In genomic region chr12:123114305-123115083, GRCh38 we compare ENCODE assay signal across 12 cellular contexts. TPM values are rescaled to one million over a fixed set of nuclear protein-coding genes. Genes with fewer than 3 reads are reported as not detected.
DNase-seq lines count a peak whose midpoint lies in the region; ATAC-seq, FAIRE-seq and TF ChIP-seq lines count a peak whose summit lies in the region.
"Had no signal": no experiment of that assay in that cellular context is flagged by ENCODE, and none has a peak within 500 bp of the region (broad histone marks: within the 10 kb centered on the region; RNA-seq: fewer than 3 reads in every experiment).

No MANE protein-coding gene starts in this region.

- ATAC-seq in SK-N-SH treated with all-trans-retinoic acid at 6 μM for 48 hours (no peak), activated B cell treated with CpG ODN at 0.5 μM for 24 hours (ENCODE audit: low read depth) (no peak), HG02938 (IDR thresholded peaks at IDR 0.05; ENCODE audit: unreplicated experiment) (no peak)

- peaks cover 2% of the 10 kb centered on the region for H3K36me3 Mint-ChIP-seq in activated B cell treated with CpG ODN at 0.5 μM for 24 hours (ENCODE audit: low read depth)
- H3K36me3 Mint-ChIP-seq: activated CD4-positive, alpha-beta memory T cell treated with anti-CD3 and anti-CD28 coated beads for 36 hours had no signal

- no peaks in the 10 kb centered on the region for H3K36me3 ChIP-seq in SK-N-SH (replicated peaks in 1 of 2; ENCODE audit: control insufficient read depth in 1 of 2, insufficient read depth in 2 of 2, low read length in 1 of 2)
- no peaks in the 10 kb centered on the region for H3K36me3 ChIP-seq in kidney (ENCODE audit: control insufficient read depth in 1 of 2, insufficient read depth in 2 of 2, low read length in 2 of 2)

- no peak overlapping the region for H2AFZ ChIP-seq in SK-N-SH (ENCODE audit: low read depth)

- no peaks in the 10 kb centered on the region for H3F3A ChIP-seq in SK-N-SH (replicated peaks; ENCODE audit: insufficient read depth)

- no peaks in the 10 kb centered on the region for H3K27me3 ChIP-seq in SK-N-SH (ENCODE audit: insufficient read depth)

- POLR2A ChIA-PET in SK-N-SH (lab: Yijun Ruan, JAX) (no interaction called here), activated B cell treated with CpG ODN at 0.5 μM for 24 hours (lab: Charles Lee) (interaction anchor here (0.6 to 2.3 kb wide), 10 partner anchors 8 to 118 kb away, joined by 3 to 15 read pairs (median 4); partner anchors contain the start of genes MPHOSPH9 and MTRFR)

- H3K9me3 ChIP-seq in SK-N-SH (no peaks in the 10 kb centered on the region), kidney (ENCODE audit: control insufficient read depth in 1 of 2, low read length in 2 of 2) (no peaks in the 10 kb centered on the region)

- H4K20me1 ChIP-seq in SK-N-SH (ENCODE audit: insufficient read depth), result peaks cover 4% of the 10 kb centered on the region; the same call in 1 of the 2 replicates

- H3K9ac ChIP-seq in SK-N-SH, result no peak overlapping the region
- peak overlapping the region in 1 of 2 donors; percentile 55 for H3K9ac ChIP-seq in kidney (ENCODE audit: low read length in 2 of 2)

- H3K4me1 ChIP-seq in SK-N-SH (ENCODE audit: control insufficient read depth in 1 of 2, insufficient read depth in 2 of 2, low read depth in 1 of 2, low read length in 1 of 2) (peaks cover 4 to 17% of the 10 kb centered on the region in 2 experiments; a peak in 3 of 4 replicates), kidney (ENCODE audit: control insufficient read depth in 1 of 2, insufficient read depth in 1 of 2, low read depth in 1 of 2, low read length in 2 of 2) (peaks cover 17 to 26% of the 10 kb centered on the region in 2 donors)

- no peak for FAIRE-seq in kidney (lab: Jason Lieb, UNC)
- FAIRE-seq: HTR-8/SVneo had no signal

- H3K4me3 ChIP-seq in SK-N-SH (ENCODE audit: low read depth in 2 of 2, low read length in 1 of 2), result no peak overlapping the region
- peak overlapping the region in 1 of 2 donors; percentile 17 for H3K4me3 ChIP-seq in kidney (ENCODE audit: low read length in 2 of 2)
- no peak overlapping the region for H3K4me3 ChIP-seq in skin epidermis
- no peak overlapping the region for H3K4me3 ChIP-seq in foreskin fibroblast (ENCODE audit: low read depth in 1 of 2, low read length in 2 of 2)

- CTCF ChIA-PET in SK-N-SH (lab: Yijun Ruan, JAX), result interaction anchor here (0.8 kb wide), 1 partner anchor 124 kb away, joined by 3 read pairs; no protein-coding TSS in a partner anchor
- CTCF ChIA-PET in activated B cell treated with CpG ODN at 0.5 μM for 24 hours (lab: Charles Lee), result interaction anchor here (0.7 to 1.4 kb wide), 4 partner anchors 26 to 254 kb away, joined by 3 to 6 read pairs (median 3); no protein-coding TSS in a partner anchor

- no peaks in the 10 kb centered on the region for H3K27me3 Mint-ChIP-seq in activated B cell treated with CpG ODN at 0.5 μM for 24 hours
- H3K27me3 Mint-ChIP-seq: activated CD4-positive, alpha-beta memory T cell treated with anti-CD3 and anti-CD28 coated beads for 36 hours had no signal

- H3K9me2 ChIP-seq in SK-N-SH, result no peaks in the 10 kb centered on the region

- 97% methylated on average over 13 of the region's 13 CpGs for WGBS in SK-N-SH (ENCODE audit: low lambda C conversion rate)

- no peaks in the 10 kb centered on the region for H3K9me3 Mint-ChIP-seq in activated B cell treated with CpG ODN at 0.5 μM for 24 hours
- H3K9me3 Mint-ChIP-seq: activated CD4-positive, alpha-beta memory T cell treated with anti-CD3 and anti-CD28 coated beads for 36 hours had no signal

- TF ChIP-seq RAD21 in SK-N-SH (IDR thresholded peaks at IDR 0.05; ENCODE audit: low read length), result no peak

- DNase-seq in SK-N-SH, result no peak
- DNase-seq in activated B cell treated with CpG ODN at 0.5 μM for 24 hours, result no peak
- no peak for DNase-seq in kidney
- DNase-seq in foreskin fibroblast, result no peak
- no peak for DNase-seq in glomerular visceral epithelial cell (ENCODE audit: extremely low spot score)
- DNase-seq: activated CD4-positive, alpha-beta memory T cell treated with anti-CD3 and anti-CD28 coated beads for 36 hours; DND-41; NCI-H1436 had no signal

- peaks cover 5% of the 10 kb centered on the region; the same call in 1 of the 2 replicates for H3K79me2 ChIP-seq in SK-N-SH (ENCODE audit: insufficient read depth)

- peak overlapping the region; percentile 75 for H3K27ac Mint-ChIP-seq in activated B cell treated with CpG ODN at 0.5 μM for 24 hours
- H3K27ac Mint-ChIP-seq: activated CD4-positive, alpha-beta memory T cell treated with anti-CD3 and anti-CD28 coated beads for 36 hours had no signal

- H3K4me3 Mint-ChIP-seq in activated B cell treated with CpG ODN at 0.5 μM for 24 hours, result peak overlapping the region; percentile 29
- H3K4me3 Mint-ChIP-seq: activated CD4-positive, alpha-beta memory T cell treated with anti-CD3 and anti-CD28 coated beads for 36 hours had no signal

- no peak for TF ChIP-seq CTCF in SK-N-SH (IDR thresholded peaks at IDR 0.05)
- TF ChIP-seq CTCF in activated B cell treated with CpG ODN at 0.5 μM for 24 hours (IDR thresholded peaks at IDR 0.05), result no peak
- no peak for TF ChIP-seq CTCF in kidney (IDR thresholded peaks at IDR 0.05; ENCODE audit: borderline replicate concordance, extremely low read depth, insufficient read depth)
- no peak for TF ChIP-seq CTCF in foreskin fibroblast (IDR thresholded peaks at IDR 0.05; ENCODE audit: low read depth, low read length)

- intact Hi-C loops in activated B cell treated with CpG ODN at 0.5 μM for 24 hours (cut with micrococcal nuclease) (loop anchor here (1.0 to 2.0 kb wide), 4 partner anchors 18 to 36 kb away; partner anchors contain the start of gene PITPNM2), kidney (cut with DNase I) (no loop called here)

- peak overlapping the region; percentile 69; the same call in 1 of the 2 replicates for H3K4me2 ChIP-seq in SK-N-SH

- H3K27ac ChIP-seq in SK-N-SH (ENCODE audit: low read depth in 2 of 2, low read length in 1 of 2), result peak overlapping the region in 1 of 2 experiments; percentile 79; a peak in 2 of 4 replicates
- H3K27ac ChIP-seq in kidney (ENCODE audit: low read depth in 2 of 2, low read length in 2 of 2), result peak overlapping the region; percentile 20 to 63
- peak overlapping the region in 15 of 21 experiments; percentile 22 to 76 (median 43) for H3K27ac ChIP-seq in skin epidermis

- peaks cover 70% of the 10 kb centered on the region for H3K4me1 Mint-ChIP-seq in activated B cell treated with CpG ODN at 0.5 μM for 24 hours

- no peak for TF ChIP-seq EP300 in SK-N-SH (IDR thresholded peaks at IDR 0.05; ENCODE audit: borderline replicate concordance in 1 of 2, low read depth in 1 of 2, low read length in 1 of 2)

TF ChIP-seq in SK-N-SH, 30 proteins besides CTCF, POLR2A, EP300 and RAD21 (continues in another document):
- TF ChIP-seq NFIC (IDR thresholded peaks at IDR 0.05; ENCODE audit: borderline replicate concordance), result no peak
- TF ChIP-seq GABPA (IDR thresholded peaks at IDR 0.05; ENCODE audit: low read depth), result no peak
- TF ChIP-seq TAF1 (IDR thresholded peaks at IDR 0.05; ENCODE audit: borderline replicate concordance, low read depth, low read length), result no peak
- TF ChIP-seq FOSL2 (IDR thresholded peaks at IDR 0.05; ENCODE audit: borderline replicate concordance, low read depth), result no peak
- no peak for TF ChIP-seq FOXJ3 (CRISPR knock-in tag; IDR thresholded peaks at IDR 0.05)
- TF ChIP-seq MEF2A (IDR thresholded peaks at IDR 0.05; ENCODE audit: borderline replicate concordance, low read depth), result no peak
- no peak for TF ChIP-seq PBX3 (IDR thresholded peaks at IDR 0.05)
- TF ChIP-seq EZH2phosphoT487 (IDR thresholded peaks at IDR 0.05; ENCODE audit: borderline replicate concordance, low read depth), result no peak

TF ChIP-seq in SK-N-SH treated with all-trans-retinoic acid at 6 μM for 48 hours, 23 proteins besides CTCF, POLR2A, EP300 and RAD21 (continues in another document):
- TF ChIP-seq CSDC2 (CRISPR knock-in tag; IDR thresholded peaks at IDR 0.05), result no peak
- no peak for TF ChIP-seq SNAI2 (CRISPR knock-in tag; IDR thresholded peaks at IDR 0.05)
- no peak for TF ChIP-seq TSHZ2 (CRISPR knock-in tag; IDR thresholded peaks at IDR 0.05)
- no peak for TF ChIP-seq ESRRG (CRISPR knock-in tag; IDR thresholded peaks at IDR 0.05)
- no peak for TF ChIP-seq TCF4 (CRISPR knock-in tag; IDR thresholded peaks at IDR 0.05; ENCODE audit: borderline replicate concordance)

RNA-seq across cellular contexts. Expression of gene PITPNM2, which starts 36.4 kb away (rescaled TPM):
- polyA plus RNA-seq in SK-N-SH (2012; rRNA removed) (2.6 and 3.7 TPM in 2 replicates), kidney (ENCODE audit: insufficient read depth, low read depth, low replicate concordance) (5.7 TPM)
- 1.3 and 2.0 TPM in 2 replicates for polyA plus RNA-seq in SK-N-SH (2012; cell fraction: cytosol; rRNA removed)
- 12.7 and 16.1 TPM in 2 replicates for polyA plus RNA-seq in SK-N-SH (2012; cell fraction: nucleus; rRNA removed)
- total RNA-seq in activated B cell treated with CpG ODN at 0.5 μM for 24 hours (12.9 and 13.7 TPM in 2 replicates), kidney (41.7 TPM)
